In genomic region chr18:55918449-55918848, GRCh38 we compare ENCODE assay signal across 18 cellular contexts.
DNase-seq lines count a peak whose midpoint lies in the region; TF ChIP-seq lines count a peak whose summit lies in the region.
"Had no signal": no experiment of that assay in that cellular context is flagged by ENCODE, and none has a peak within 500 bp of the region (broad histone marks: within the 10 kb centered on the region; RNA-seq: fewer than 3 reads in every experiment).

No MANE protein-coding gene starts in this region.

- H3K9ac ChIP-seq in endodermal cell (ENCODE audit: extremely low read depth, low read length, poor library complexity, severe bottlenecking): no peak overlapping the region

- H3K9me3 ChIP-seq in endodermal cell (ENCODE audit: control insufficient read depth, low read length) (peaks cover 27% of the 10 kb centered on the region), tibial nerve (no peaks in the 10 kb centered on the region)
- H3K9me3 ChIP-seq: SJSA1 had no signal

- WGBS in endodermal cell (ENCODE audit: insufficient coverage in 1 of 2, insufficient read length in 1 of 2), 2 experiments: 90 to 100% methylated on average over 1 to 6 of the region's 6 CpGs
- 37 to 43% methylated on average over 5 to 6 of the region's 6 CpGs for WGBS in tibial nerve, 2 donors

- H3K4me1 ChIP-seq in endodermal cell (ENCODE audit: control insufficient read depth, insufficient read depth, low read length) (no peaks in the 10 kb centered on the region), tibial nerve (no peaks in the 10 kb centered on the region)
- H3K4me1 ChIP-seq: SJSA1 had no signal

- H3K27ac Mint-ChIP-seq in endodermal cell (no peak overlapping the region), CD14-positive monocyte (no peak overlapping the region)
- H3K27ac Mint-ChIP-seq: CD4-positive, alpha-beta T cell; IgD-negative memory B cell had no signal

- H3K27me3 ChIP-seq in endodermal cell (ENCODE audit: control insufficient read depth, insufficient read depth, low read length, poor library complexity, severe bottlenecking) (no peaks in the 10 kb centered on the region), tibial nerve (no peaks in the 10 kb centered on the region)
- H3K27me3 ChIP-seq: SJSA1 had no signal

- in situ Hi-C loops in astrocyte of the spinal cord (cut with HindIII; ENCODE audit: low sequenced_read_pairs): no loop called here

- TF ChIP-seq CTCF in HFF-Myc (IDR thresholded peaks at IDR 0.05; ENCODE audit: low read depth, low read length, missing control alignments) (no peak), astrocyte of the spinal cord (IDR thresholded peaks at IDR 0.05; ENCODE audit: low read depth, low read length) (no peak), endodermal cell (conservative IDR thresholded peaks at IDR 0.05) (no peak), tibial nerve (IDR thresholded peaks at IDR 0.05) (no peak), CD14-positive monocyte (IDR thresholded peaks at IDR 0.05) (no peak)

- H3K4me3 Mint-ChIP-seq in endodermal cell (no peak overlapping the region), CD14-positive monocyte (no peak overlapping the region)
- H3K4me3 Mint-ChIP-seq: CD4-positive, alpha-beta T cell; IgD-negative memory B cell had no signal

- H3K9me3 Mint-ChIP-seq in endodermal cell (peaks cover 17% of the 10 kb centered on the region), CD14-positive monocyte (peaks cover 2 to 6% (median 4%) of the 10 kb centered on the region in 7 donors)

- DNase-seq in AG08396 (ENCODE audit: low spot score): peak; percentile 30
- peak; percentile 26 for DNase-seq in HFF-Myc (ENCODE audit: extremely low read depth, low read depth)
- DNase-seq in astrocyte of the spinal cord (ENCODE audit: low read depth, low spot score): peak; percentile 3
- DNase-seq in left kidney (ENCODE audit: low read depth, low spot score): peak; percentile 14
- no peak for DNase-seq in endodermal cell
- DNase-seq in tibial nerve (ENCODE audit: low spot score in 2 of 2): no peak
- DNase-seq in CD14-positive monocyte (ENCODE audit: low spot score): no peak
- no peak for DNase-seq in nucleus accumbens (lab: John Stamatoyannopoulos, UW)
- DNase-seq: Calu3; CD4-positive, alpha-beta T cell; DND-41; H7; NCI-H226; NCI-H526 treated with DMSO at 0.1 percent for 48 hours; OCI-M1 had no signal

- H3K36me3 Mint-ChIP-seq in endodermal cell (ENCODE audit: low read depth): peaks cover 22% of the 10 kb centered on the region
- no peaks in the 10 kb centered on the region for H3K36me3 Mint-ChIP-seq in CD14-positive monocyte
- H3K36me3 Mint-ChIP-seq: IgD-negative memory B cell had no signal

- H3K36me3 ChIP-seq in endodermal cell (ENCODE audit: control insufficient read depth, insufficient read depth, low read length): no peaks in the 10 kb centered on the region
- H3K36me3 ChIP-seq in tibial nerve: no peaks in the 10 kb centered on the region
- H3K36me3 ChIP-seq: SJSA1 had no signal

- peaks cover 1% of the 10 kb centered on the region for H3K4me1 Mint-ChIP-seq in endodermal cell
- H3K4me1 Mint-ChIP-seq in CD14-positive monocyte: no peaks in the 10 kb centered on the region
- H3K4me1 Mint-ChIP-seq: IgD-negative memory B cell had no signal

- H3K27ac ChIP-seq in endodermal cell (ENCODE audit: low read depth, low read length) (no peak overlapping the region), tibial nerve (no peak overlapping the region)
- H3K27ac ChIP-seq: RWPE1, SJSA1 had no signal

- intact Hi-C loops in CD14-positive monocyte (cut with micrococcal nuclease): no loop called here

- TF ChIP-seq EP300 in tibial nerve (IDR thresholded peaks at IDR 0.05): no peak

- no peak for TF ChIP-seq POLR2A in tibial nerve (IDR thresholded peaks at IDR 0.05)

- H3K27me3 Mint-ChIP-seq in endodermal cell (ENCODE audit: insufficient read depth) (no peaks in the 10 kb centered on the region), CD14-positive monocyte (ENCODE audit: low read depth in 3 of 3) (no peaks in the 10 kb centered on the region)
- H3K27me3 Mint-ChIP-seq: CD4-positive, alpha-beta T cell; IgD-negative memory B cell had no signal

- H3K4me3 ChIP-seq in HFF-Myc (replicated peaks; ENCODE audit: low read depth, low read length) (no peak overlapping the region), astrocyte of the spinal cord (ENCODE audit: low read depth, low read length) (no peak overlapping the region), endodermal cell (ENCODE audit: low read length) (no peak overlapping the region), tibial nerve (no peak overlapping the region)
- H3K4me3 ChIP-seq: SJSA1 had no signal

Comparison
In these comparisons a context has a peak if more than half of its experiments do, and no peak if none do; other contexts are left out.
1. DNase-seq: peak in AG08396 (single experiment), HFF-Myc (single experiment), astrocyte of the spinal cord (single experiment) and left kidney (single experiment); none in endodermal cell (single experiment), tibial nerve (0 of 2), CD14-positive monocyte (single experiment) and nucleus accumbens (0 of 56).